ENCODE assay signal across 31 cellular contexts in genomic region chr12:88399811-88400210, GRCh38.
"Had no signal": no experiment of that assay in that cellular context is flagged by ENCODE, and none has a peak within 500 bp of the region (broad histone marks: within the 10 kb centered on the region; RNA-seq: fewer than 3 reads in every experiment).

No MANE protein-coding gene starts in this region.

- H3K9me3 Mint-ChIP-seq: activated naive CD4-positive, alpha-beta T cell treated with anti-CD3 and anti-CD28 coated beads, Interleukin-2, amount 10 ng/mL, durations not matched to agents 7 days and 5 days; activated naive CD8-positive, alpha-beta T cell treated with anti-CD3 and anti-CD28 coated beads, Interleukin-2, amount 10 ng/mL, durations not matched to agents 7 days and 5 days; activated T-helper 1 cell treated with anti-CD3 and anti-CD28 coated beads, Interleukin-12 subunit alpha, Interleukin-12 subunit beta, Interleukin-2, Interleukin-4 antibody, amounts not matched to agents 30 ng/mL and 10 ng/mL and 1 ng/mL, durations not matched to agents 14 hours and 24 hours and 36 hours; neural crest cell had no signal

- ATAC-seq: activated CD4-positive, CD25-positive, alpha-beta regulatory T cell treated with anti-CD3 and anti-CD28 coated beads, Interleukin-2, amount 50 U/mL, for 24 hours; gastroesophageal sphincter; naive thymus-derived CD8-positive, alpha-beta T cell; psoas muscle had no signal

- DNase-seq: activated CD4-positive, alpha-beta T cell treated with anti-CD3 and anti-CD28 coated beads for 48 hours; activated CD4-positive, alpha-beta T cell treated with anti-CD3 and anti-CD28 coated beads, Interleukin-2, amount 50 U/mL, for 48 hours; activated CD8-positive, alpha-beta memory T cell treated with anti-CD3 and anti-CD28 coated beads for 24 hours; activated CD8-positive, alpha-beta memory T cell treated with anti-CD3 and anti-CD28 coated beads, Interleukin-2, amount 50 U/mL, for 4 hours; activated gamma-delta T cell; activated naive CD4-positive, alpha-beta T cell treated with anti-CD3 and anti-CD28 coated beads, Interleukin-2, amount 10 ng/mL, durations not matched to agents 7 days and 5 days; activated naive CD8-positive, alpha-beta T cell treated with anti-CD3 and anti-CD28 coated beads, Interleukin-2, amount 10 ng/mL, durations not matched to agents 7 days and 5 days; activated T-cell treated with anti-CD3 and anti-CD28 coated beads, Interleukin-2, amount 50 U/mL, for 1 hour; caudate nucleus; islet precursor cell; midbrain; naive thymus-derived CD8-positive, alpha-beta T cell; nucleus accumbens; psoas muscle; stimulated activated CD4-positive, alpha-beta T cell treated with anti-CD3 and anti-CD28 coated beads, Interleukin-15, amount 100 ng/mL, for 24 hours; stimulated activated CD4-positive, alpha-beta T cell treated with anti-CD3 and anti-CD28 coated beads, Interleukin-2, amount 100 ng/mL, for 24 hours; stimulated activated naive CD4-positive, alpha-beta T cell; T-helper 1 cell had no signal

- H3K36me3 ChIP-seq: ascending aorta, gastroesophageal sphincter, right atrium auricular region, suprapubic skin, tibial nerve had no signal

- H3K27ac Mint-ChIP-seq: activated naive CD4-positive, alpha-beta T cell treated with anti-CD3 and anti-CD28 coated beads, Interleukin-2, amount 10 ng/mL, durations not matched to agents 7 days and 5 days; activated naive CD8-positive, alpha-beta T cell treated with anti-CD3 and anti-CD28 coated beads, Interleukin-2, amount 10 ng/mL, durations not matched to agents 7 days and 5 days; activated T-helper 1 cell treated with anti-CD3 and anti-CD28 coated beads, Interleukin-12 subunit alpha, Interleukin-12 subunit beta, Interleukin-2, Interleukin-4 antibody, amounts not matched to agents 30 ng/mL and 10 ng/mL and 1 ng/mL, durations not matched to agents 14 hours and 24 hours and 36 hours; brain; memory B cell; naive thymus-derived CD8-positive, alpha-beta T cell had no signal

- H3K27me3 ChIP-seq: ascending aorta, gastroesophageal sphincter, hepatocyte, right atrium auricular region, suprapubic skin, tibial nerve had no signal

- FAIRE-seq: TTC549 had no signal

- H3K4me2 ChIP-seq: hepatocyte had no signal

- H3K27ac ChIP-seq: ascending aorta, gastroesophageal sphincter, hepatocyte, parathyroid adenoma, psoas muscle, right atrium auricular region, tibial nerve had no signal

- H3K4me3 Mint-ChIP-seq: activated naive CD4-positive, alpha-beta T cell treated with anti-CD3 and anti-CD28 coated beads, Interleukin-2, amount 10 ng/mL, durations not matched to agents 7 days and 5 days; activated naive CD8-positive, alpha-beta T cell treated with anti-CD3 and anti-CD28 coated beads, Interleukin-2, amount 10 ng/mL, durations not matched to agents 7 days and 5 days; activated T-helper 1 cell treated with anti-CD3 and anti-CD28 coated beads, Interleukin-12 subunit alpha, Interleukin-12 subunit beta, Interleukin-2, Interleukin-4 antibody, amounts not matched to agents 30 ng/mL and 10 ng/mL and 1 ng/mL, durations not matched to agents 14 hours and 24 hours and 36 hours; brain; memory B cell; naive thymus-derived CD8-positive, alpha-beta T cell; neural crest cell had no signal

- H3K9ac ChIP-seq: parathyroid adenoma had no signal

- H3K4me1 ChIP-seq: ascending aorta, parathyroid adenoma, psoas muscle, right atrium auricular region, tibial nerve had no signal

- H3K9me3 ChIP-seq: ascending aorta, gastroesophageal sphincter, psoas muscle, suprapubic skin had no signal

- H3K79me2 ChIP-seq: hepatocyte, parathyroid adenoma had no signal

- H2AFZ ChIP-seq: hepatocyte, parathyroid adenoma had no signal

- H3K27me3 Mint-ChIP-seq: activated naive CD4-positive, alpha-beta T cell treated with anti-CD3 and anti-CD28 coated beads, Interleukin-2, amount 10 ng/mL, durations not matched to agents 7 days and 5 days; activated naive CD8-positive, alpha-beta T cell treated with anti-CD3 and anti-CD28 coated beads, Interleukin-2, amount 10 ng/mL, durations not matched to agents 7 days and 5 days; brain; naive thymus-derived CD8-positive, alpha-beta T cell had no signal

- H3K4me3 ChIP-seq: ascending aorta, gastroesophageal sphincter, hepatocyte, psoas muscle, right atrium auricular region, suprapubic skin, tibial nerve had no signal

- H3K36me3 Mint-ChIP-seq: activated naive CD4-positive, alpha-beta T cell treated with anti-CD3 and anti-CD28 coated beads, Interleukin-2, amount 10 ng/mL, durations not matched to agents 7 days and 5 days; activated naive CD8-positive, alpha-beta T cell treated with anti-CD3 and anti-CD28 coated beads, Interleukin-2, amount 10 ng/mL, durations not matched to agents 7 days and 5 days; brain; memory B cell; naive thymus-derived CD8-positive, alpha-beta T cell had no signal

- H3K4me1 Mint-ChIP-seq: activated naive CD4-positive, alpha-beta T cell treated with anti-CD3 and anti-CD28 coated beads, Interleukin-2, amount 10 ng/mL, durations not matched to agents 7 days and 5 days; activated naive CD8-positive, alpha-beta T cell treated with anti-CD3 and anti-CD28 coated beads, Interleukin-2, amount 10 ng/mL, durations not matched to agents 7 days and 5 days; brain; memory B cell; neural crest cell had no signal
